Comparison of ENCODE assay signal across 8 cellular contexts in genomic region chr12:4320859-4321701, GRCh38. TPM values are rescaled to one million over a fixed set of nuclear protein-coding genes. Genes with fewer than 3 reads are reported as not detected.
DNase-seq lines count a peak whose midpoint lies in the region; ATAC-seq and TF ChIP-seq lines count a peak whose summit lies in the region.

Gene TIGAR (plus strand): TSS chr12:4321213. CDS start chr12:4321272, 59 bp downstream.

- H3K27me3 Mint-ChIP-seq in H9 (ENCODE audit: low read depth) (peaks cover 24% of the 10 kb centered on the region), nephron (ENCODE audit: low read depth) (no peaks in the 10 kb centered on the region)

- H3K4me1 ChIP-seq in H9 (ENCODE audit: insufficient read depth, low read length): no peaks in the 10 kb centered on the region; the same call in 1 of the 2 replicates

- H3K9me3 Mint-ChIP-seq in H9: peaks cover 3 to 4% of the 10 kb centered on the region in 2 experiments
- H3K9me3 Mint-ChIP-seq in nephron: no peaks in the 10 kb centered on the region

- no peak within 1 kb of the TSS for H3K23ac ChIP-seq in H9 (ENCODE audit: insufficient read length, low read depth, low read length)

- H3K36me3 Mint-ChIP-seq in H9 (ENCODE audit: insufficient read depth in 1 of 3, low read depth in 3 of 3) (peaks cover 10 to 17% (median 13%) of the 10 kb centered on the region in 3 experiments), nephron (ENCODE audit: low read depth) (peaks cover 6% of the 10 kb centered on the region)

- peak within 1 kb of the TSS; percentile 89 to 91 for H3K4me3 Mint-ChIP-seq in H9
- peak within 1 kb of the TSS; percentile 90 to 92 (median 91) for H3K4me3 Mint-ChIP-seq in nephron

- TF ChIP-seq CTCF in H9 (conservative IDR thresholded peaks at IDR 0.05) (no peak), fibroblast of the aortic adventitia (IDR thresholded peaks at IDR 0.05; ENCODE audit: insufficient read depth, low read length) (no peak), nephron (IDR thresholded peaks at IDR 0.05; ENCODE audit: unreplicated experiment in 3 of 3) (no peak)

- no peaks in the 10 kb centered on the region for H3K27me3 ChIP-seq in H9 (ENCODE audit: insufficient read depth, low read length)

- peaks cover 2% of the 10 kb centered on the region; the same call in 1 of the 2 replicates for H3K79me2 ChIP-seq in H9 (ENCODE audit: insufficient read depth, low read length)

- no peaks in the 10 kb centered on the region for H4K20me1 ChIP-seq in H9 (ENCODE audit: control insufficient read depth, insufficient read depth, insufficient read length)

- H3K4ac ChIP-seq in H9 (ENCODE audit: low read depth, low read length): no peak within 1 kb of the TSS; the same call in 1 of the 2 replicates

- WGBS in H9 (ENCODE audit: extremely low coverage, insufficient read length, low lambda C conversion rate): no CpG with 5 or more reads among the region's 76 CpGs

- peaks cover 4% of the 10 kb centered on the region for H3K23me2 ChIP-seq in H9 (ENCODE audit: insufficient read length, low read depth, low read length, poor library complexity, severe bottlenecking)

- peak within 1 kb of the TSS; percentile 84 for H3K4me3 ChIP-seq in fibroblast of the aortic adventitia (ENCODE audit: low read depth, low read length)

- no peak within 1 kb of the TSS for H2AK5ac ChIP-seq in H9 (ENCODE audit: insufficient read length, low read length)

- H3K18ac ChIP-seq in H9 (ENCODE audit: insufficient read length, low read depth, low read length): peak within 1 kb of the TSS; percentile 81

- H3K9ac ChIP-seq in H9 (ENCODE audit: extremely low read depth, insufficient read length, low read length): peak within 1 kb of the TSS; percentile 82

- H3K4me2 ChIP-seq in H9 (ENCODE audit: insufficient read depth, insufficient read length, low read length): peak within 1 kb of the TSS; percentile 54

- H3K27ac Mint-ChIP-seq in H9 (peak within 1 kb of the TSS; percentile 80 to 98 (median 96); a peak in 6 of 7 replicates), nephron (peak within 1 kb of the TSS; percentile 92 to 97 (median 96))

- no peak within 1 kb of the TSS for H4K5ac ChIP-seq in H9 (ENCODE audit: insufficient read length, low read depth, low read length)

- no peak within 1 kb of the TSS for H4K8ac ChIP-seq in H9 (replicated peaks; ENCODE audit: insufficient read length, low read depth, low read length)

- H2BK12ac ChIP-seq in H9 (ENCODE audit: insufficient read length, low read depth, low read length): no peak within 1 kb of the TSS

- no peak within 1 kb of the TSS for H3K56ac ChIP-seq in H9 (ENCODE audit: insufficient read length, low read depth, low read length)

- H2BK120ac ChIP-seq in H9 (ENCODE audit: low read depth, low read length, poor library complexity, severe bottlenecking): no peak within 1 kb of the TSS

- no peak within 1 kb of the TSS for H2BK5ac ChIP-seq in H9 (ENCODE audit: insufficient read length, low read length)

- H3T11ph ChIP-seq in H9 (ENCODE audit: low read length): no peak within 1 kb of the TSS

- no peak within 1 kb of the TSS for H2BK20ac ChIP-seq in H9 (ENCODE audit: low read depth, low read length, poor library complexity, severe bottlenecking)

- no peak within 1 kb of the TSS for H2BK15ac ChIP-seq in H9 (ENCODE audit: low read depth, low read length)

- H3K4me1 Mint-ChIP-seq in H9 (peaks cover 20% of the 10 kb centered on the region in 2 experiments), nephron (peaks cover 41% of the 10 kb centered on the region)

- no peak within 1 kb of the TSS for H3K27ac ChIP-seq in H9 (ENCODE audit: insufficient read length, low read depth, low read length)

- no peak within 1 kb of the TSS for H2AFZ ChIP-seq in H9 (ENCODE audit: low read length)

- peaks cover 7% of the 10 kb centered on the region for H3K79me1 ChIP-seq in H9 (ENCODE audit: insufficient read depth, low read depth, low read length, poor library complexity, severe bottlenecking)

- H4K91ac ChIP-seq in H9 (ENCODE audit: insufficient read length, low read depth, low read length): no peak within 1 kb of the TSS

- ATAC-seq in stimulated activated naive CD8-positive, alpha-beta T cell treated with anti-CD3 and anti-CD28 coated beads, Interleukin-15, Interleukin-2, amounts not matched to agents 100 U/mL and 50 U/mL, for 24 hours: peak; percentile 100

- no peaks in the 10 kb centered on the region for H3K9me3 ChIP-seq in H9 (ENCODE audit: control insufficient read depth, low read depth, low read length)

- peak within 1 kb of the TSS; percentile 84; the same call in 1 of the 2 replicates for H3K14ac ChIP-seq in H9 (ENCODE audit: insufficient read depth, low read length)

- peak; percentile 95 for DNase-seq in ELR (ENCODE audit: low read depth)
- DNase-seq in H9: peak; percentile 97
- peak; percentile 93 for DNase-seq in M059J (ENCODE audit: low read depth)
- peak; percentile 46 to 80 for DNase-seq in SHP77 (lab: John Stamatoyannopoulos, UW)
- DNase-seq in activated effector memory CD4-positive, alpha-beta T cell treated with Interleukin-2 at 50 U/mL for 16 hours: peak; percentile 90
- DNase-seq in fibroblast of the aortic adventitia (ENCODE audit: low read depth): peak; percentile 85
- peak; percentile 95 for DNase-seq in stimulated activated naive CD8-positive, alpha-beta T cell treated with anti-CD3 and anti-CD28 coated beads, Interleukin-15, Interleukin-2, amounts not matched to agents 100 U/mL and 50 U/mL, for 24 hours

RNA-seq across cellular contexts. Expression of gene TIGAR, which starts in this region (rescaled TPM):
- total RNA-seq in H9 (2021): 23.4 and 27.5 TPM in 2 replicates
- total RNA-seq in M059J (2014; rRNA removed; shearing (Covaris generic)): 11.5 and 18.1 TPM in 2 replicates
- total RNA-seq in fibroblast of the aortic adventitia (ENCODE audit: low replicate concordance): 11.5 and 20.4 TPM in 2 replicates
